Comparison of ENCODE assay signal across 8 cellular contexts in the genomic region with DNA sequence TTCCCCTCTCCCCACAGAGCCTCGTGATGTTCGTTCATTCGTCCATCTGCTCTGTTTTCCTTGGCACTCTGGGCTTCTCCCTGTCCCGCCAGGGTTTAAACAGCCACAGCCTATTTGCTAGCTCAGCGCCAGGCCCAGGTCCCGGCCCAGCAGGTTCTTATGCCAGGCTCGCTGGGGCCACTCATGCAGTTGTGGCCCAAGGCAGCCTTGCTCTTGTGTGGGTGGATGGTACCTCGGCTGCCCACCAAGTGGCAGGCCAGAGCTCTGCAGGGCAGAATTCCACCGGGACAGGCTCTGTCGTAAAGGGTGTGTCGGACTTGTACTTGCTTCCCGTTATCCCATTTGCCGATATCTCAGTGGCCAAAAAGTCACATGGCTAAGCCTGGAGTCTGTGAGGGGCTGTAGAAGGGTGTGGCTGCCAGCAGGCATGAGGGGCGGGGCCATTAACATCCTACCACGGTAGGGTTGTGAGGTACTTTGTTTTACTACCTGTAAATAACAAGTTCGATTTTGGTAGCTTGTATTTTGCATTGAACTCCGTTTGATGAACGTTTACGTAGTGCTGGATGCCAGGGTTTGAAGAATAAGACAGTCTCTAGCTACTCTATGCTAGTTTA. TPM values are rescaled to one million over a fixed set of nuclear protein-coding genes. Genes with fewer than 3 reads are reported as not detected.
DNase-seq lines count a peak whose midpoint lies in the region; ATAC-seq and TF ChIP-seq lines count a peak whose summit lies in the region.

No MANE protein-coding gene starts in this region.

- no peak overlapping the region for H3K9ac ChIP-seq in PC-3 (ENCODE audit: low read length)
- peak overlapping the region; percentile 27 to 57 for H3K9ac ChIP-seq in colonic mucosa (ENCODE audit: low read depth in 2 of 2, low read length in 2 of 2)

- peak overlapping the region; percentile 99 for H3K27ac Mint-ChIP-seq in memory B cell

- BruUV-seq in PC-3 (replicated peaks; lab: Mats Ljungman, UMichigan), result no TSS peak

- H3K27me3 Mint-ChIP-seq in memory B cell, result no peaks in the 10 kb centered on the region

- POLR2A ChIA-PET in PC-3 (lab: Charles Lee; ENCODE audit: unreplicated experiment), result no interaction called here

- no peaks in the 10 kb centered on the region for H3K9me3 Mint-ChIP-seq in memory B cell

- no peaks in the 10 kb centered on the region for H3K36me3 Mint-ChIP-seq in memory B cell

- no peaks in the 10 kb centered on the region; the same call in 1 of the 2 replicates for H3K4me1 ChIP-seq in PC-3 (ENCODE audit: insufficient read depth, low read length)
- peaks cover 4% of the 10 kb centered on the region for H3K4me1 ChIP-seq in colonic mucosa
- H3K4me1 ChIP-seq in aorta (ENCODE audit: control insufficient read depth in 1 of 2, insufficient read depth in 2 of 2, low read length in 2 of 2), result peaks cover 0 to 2% of the 10 kb centered on the region in 2 donors

- CTCF ChIA-PET in PC-3 (lab: Charles Lee), result no interaction called here

- DNase-seq in PC-3, result peak; percentile 9
- DNase-seq in colonic mucosa, result peak; percentile 75
- no peak for DNase-seq in memory B cell (ENCODE audit: low spot score in 2 of 2)
- peak; percentile 84 to 90 for DNase-seq in aorta
- DNase-seq in DMS79 (lab: John Stamatoyannopoulos, UW), result no peak

- ATAC-seq in PC-3, result peak; percentile 43; the same call in 1 of the 2 replicates
- no peak for ATAC-seq in memory B cell (ENCODE audit: low read depth)
- ATAC-seq in aorta (ENCODE audit: low FRiP score), result peak; percentile 89
- ATAC-seq in GM19397 (IDR thresholded peaks at IDR 0.05; ENCODE audit: unreplicated experiment), result no peak
- no peak for ATAC-seq in GM21825 (IDR thresholded peaks at IDR 0.05; ENCODE audit: unreplicated experiment)

- H3K4me1 Mint-ChIP-seq in memory B cell, result peaks cover 35% of the 10 kb centered on the region

- H3K79me2 ChIP-seq in PC-3 (ENCODE audit: low read length), result peaks cover 83% of the 10 kb centered on the region

- H3K4me2 ChIP-seq in PC-3 (ENCODE audit: low read length), result no peak overlapping the region

- peaks cover 11% of the 10 kb centered on the region; the same call in 1 of the 2 replicates for H4K20me1 ChIP-seq in PC-3 (ENCODE audit: low read length)

- no peaks in the 10 kb centered on the region for H3K27me3 ChIP-seq in PC-3 (ENCODE audit: low read length)
- no peaks in the 10 kb centered on the region for H3K27me3 ChIP-seq in colonic mucosa
- H3K27me3 ChIP-seq in aorta (ENCODE audit: control insufficient read depth in 1 of 2, insufficient read depth in 2 of 2, low read length in 1 of 2), result no peaks in the 10 kb centered on the region

- H3K36me3 ChIP-seq in PC-3 (ENCODE audit: low read depth, low read length) (no peaks in the 10 kb centered on the region), colonic mucosa (no peaks in the 10 kb centered on the region), aorta (ENCODE audit: control insufficient read depth in 1 of 2, insufficient read depth in 2 of 2, low read length in 1 of 2) (no peaks in the 10 kb centered on the region)

- peak; percentile 30; the same call in 1 of the 2 replicates for TF ChIP-seq CTCF in PC-3 (conservative IDR thresholded peaks at IDR 0.05; ENCODE audit: low read depth, low read length)
- TF ChIP-seq CTCF in colonic mucosa (IDR thresholded peaks at IDR 0.05), result peak; percentile 41

- H3F3A ChIP-seq in PC-3 (ENCODE audit: low read length, unreplicated experiment), result no peaks in the 10 kb centered on the region

- no peak overlapping the region for H2AFZ ChIP-seq in PC-3 (ENCODE audit: low read length)

- intact Hi-C loops in PC-3 (cut with micrococcal nuclease), result no loop called here
- intact Hi-C loops in colonic mucosa (cut with DNase I), result no loop called here
- intact Hi-C loops in aorta (cut with DNase I), result loop anchor here in 1 of 2 donors (5.0 to 10.0 kb wide), 4 partner anchors 95 to 767 kb away; a partner anchor contains a TSS

- WGBS in aorta, 2 donors, result 4% methylated on average over 19 of the region's 19 CpGs

- H3K27ac ChIP-seq in PC-3 (ENCODE audit: low read length) (no peak overlapping the region), colonic mucosa (peak overlapping the region; percentile 73), aorta (ENCODE audit: low read depth in 1 of 2, low read length in 2 of 2) (peak overlapping the region; percentile 84 to 86)

- H3K4me3 ChIP-seq in GM08714 (ENCODE audit: low read length), result peak overlapping the region; percentile 18; the same call in 1 of the 2 replicates
- H3K4me3 ChIP-seq in PC-3 (ENCODE audit: low read length), result no peak overlapping the region
- no peak overlapping the region for H3K4me3 ChIP-seq in colonic mucosa
- H3K4me3 ChIP-seq in aorta (ENCODE audit: low read length in 2 of 2), result no peak overlapping the region

- H3K9me2 ChIP-seq in PC-3 (replicated peaks; ENCODE audit: low read length), result no peaks in the 10 kb centered on the region

- H3K9me3 ChIP-seq in PC-3 (ENCODE audit: low read length) (no peaks in the 10 kb centered on the region), colonic mucosa (no peaks in the 10 kb centered on the region), aorta (ENCODE audit: control insufficient read depth, low read length) (no peaks in the 10 kb centered on the region)

- peak overlapping the region; percentile 75 for H3K4me3 Mint-ChIP-seq in memory B cell

RNA-seq across cellular contexts. Expression of a gene that starts 7.9 kb away (rescaled TPM):
- total RNA-seq in PC-3 (2014; rRNA removed) (19.6 and 20.3 TPM in 2 replicates), colonic mucosa (10 to 100 TPM; 36.1 to 75.3 TPM), aorta (10 to 100 TPM; 59.2 to 66.7 TPM)
- 100 to 1,000 TPM in 1 of 2 donors, 1 to 10 TPM in 1; 8.6 to 320 TPM for polyA plus RNA-seq in aorta

RNA-seq across cellular contexts. Expression of a gene that starts 32.9 kb away (rescaled TPM):
- 1.1 TPM in 1 of 2 replicates, not detected in the other for total RNA-seq in PC-3 (2014; rRNA removed)
- total RNA-seq in colonic mucosa, result 1 to 10 TPM in 1 of 2 donors, under 1 TPM in 1; 0.32 to 3.6 TPM
- not detected for total RNA-seq in aorta
- polyA plus RNA-seq in aorta, result not detected

Comparison
In these comparisons a context has a peak if more than half of its experiments do, and no peak if none do; other contexts are left out.
1. ATAC-seq: peak in PC-3 (single experiment) and aorta (single experiment); none in memory B cell (single experiment), GM19397 (single experiment) and GM21825 (single experiment).
2. DNase-seq: peak in PC-3 (single experiment), colonic mucosa (single experiment) and aorta (2 of 2); none in memory B cell (0 of 2) and DMS79 (single experiment).